Comparison of ENCODE assay signal across 8 cellular contexts in the genomic region with DNA sequence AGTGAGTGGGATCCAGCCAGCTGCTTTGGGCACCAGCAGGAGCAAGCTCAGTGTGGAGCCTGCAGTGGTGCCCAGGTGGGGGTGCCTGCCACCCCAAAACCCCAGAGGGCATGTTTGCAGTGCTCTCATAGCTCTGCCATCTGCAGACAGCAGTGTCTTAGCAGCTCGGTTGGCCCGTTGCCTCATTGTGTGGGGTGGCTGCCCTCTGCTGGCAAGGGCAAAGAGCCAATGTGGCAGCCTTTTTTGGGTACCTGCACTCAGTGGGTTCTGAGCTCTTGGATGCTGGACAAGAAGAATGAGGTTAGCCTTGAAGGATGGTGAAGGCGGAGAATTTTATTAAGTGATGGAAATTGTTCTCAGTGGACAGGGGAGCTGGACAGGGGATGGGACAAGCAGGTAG. TPM values are rescaled to one million over a fixed set of nuclear protein-coding genes. Genes with fewer than 3 reads are reported as not detected.
DNase-seq lines count a peak whose midpoint lies in the region; ATAC-seq, FAIRE-seq and TF ChIP-seq lines count a peak whose summit lies in the region.

No MANE protein-coding gene starts in this region.

- peak; percentile 73 to 76 for ATAC-seq in CD4-positive, CD25-positive, alpha-beta regulatory T cell (ENCODE audit: low read depth in 2 of 2)
- ATAC-seq in GM21390 (IDR thresholded peaks at IDR 0.05; ENCODE audit: unreplicated experiment) (peak; percentile 47), lung (ENCODE audit: insufficient read depth, low FRiP score) (peak; percentile 57)

- peaks cover 5% of the 10 kb centered on the region for H3K27me3 ChIP-seq in CD4-positive, CD25-positive, alpha-beta regulatory T cell (ENCODE audit: control insufficient read depth, insufficient read depth, low read length)
- H3K27me3 ChIP-seq in bronchial epithelial cell (ENCODE audit: control insufficient read depth, insufficient read depth, low read length) (no peaks in the 10 kb centered on the region), lung (ENCODE audit: control insufficient read depth, insufficient read depth) (no peaks in the 10 kb centered on the region)

- 49 to 54% methylated on average over 3 of the region's 3 CpGs for WGBS in lung, 2 donors

- H3K9me3 Mint-ChIP-seq in CD4-positive, CD25-positive, alpha-beta regulatory T cell = peaks cover 0 to 1% (median 0%) of the 10 kb centered on the region in 7 donors

- H3K27ac ChIP-seq in CD4-positive, CD25-positive, alpha-beta regulatory T cell (ENCODE audit: insufficient read depth, low read length, poor library complexity, severe bottlenecking) = no peak overlapping the region
- no peak overlapping the region for H3K27ac ChIP-seq in VCaP
- H3K27ac ChIP-seq in lung (ENCODE audit: low read depth in 1 of 2, low read length in 1 of 2) = no peak overlapping the region

- peak; percentile 43 to 78 (median 70) for DNase-seq in CD4-positive, CD25-positive, alpha-beta regulatory T cell
- peak; percentile 29 for DNase-seq in NCI-H1105 treated with DMSO at 0.1 percent for 48 hours (lab: John Stamatoyannopoulos, UW)
- peak; percentile 42 for DNase-seq in bronchial epithelial cell (ENCODE audit: low read depth)
- peak; percentile 49 for DNase-seq in lung (ENCODE audit: low spot score)
- peak; percentile 45 to 57 for DNase-seq in stimulated activated CD8-positive, alpha-beta memory T cell treated with anti-CD3 and anti-CD28 coated beads, Interleukin-7, amount 100 ng/mL, for 48 hours (ENCODE audit: extremely low read depth in 1 of 2, low read depth in 1 of 2)
- DNase-seq in AG08395 (ENCODE audit: low spot score) = no peak

- H3K9me3 ChIP-seq in CD4-positive, CD25-positive, alpha-beta regulatory T cell (ENCODE audit: control insufficient read depth in 2 of 2, low read length in 2 of 2) = no peaks in the 10 kb centered on the region
- H3K9me3 ChIP-seq in lung (ENCODE audit: control insufficient read depth in 2 of 2, insufficient read depth in 1 of 2, low read length in 1 of 2) = no peaks in the 10 kb centered on the region

- peaks cover 22% of the 10 kb centered on the region for H3K27me3 Mint-ChIP-seq in CD4-positive, CD25-positive, alpha-beta regulatory T cell

- TF ChIP-seq CTCF in VCaP (conservative IDR thresholded peaks at IDR 0.05) (peak; percentile 83), bronchial epithelial cell (IDR thresholded peaks at IDR 0.05; ENCODE audit: insufficient read depth, low read length, severe bottlenecking) (peak; percentile 75), lung (IDR thresholded peaks at IDR 0.05; ENCODE audit: control extremely low read depth, extremely low read depth) (no peak)

- FAIRE-seq in bronchial epithelial cell (lab: Jason Lieb, UNC) = no peak

- peaks cover 0 to 5% (median 3%) of the 10 kb centered on the region in 4 donors for H3K4me1 Mint-ChIP-seq in CD4-positive, CD25-positive, alpha-beta regulatory T cell

- H3K4me3 Mint-ChIP-seq in CD4-positive, CD25-positive, alpha-beta regulatory T cell = peak overlapping the region in 1 of 4 donors; percentile 86

- H3K4me1 ChIP-seq in CD4-positive, CD25-positive, alpha-beta regulatory T cell (ENCODE audit: control insufficient read depth, insufficient read depth, low read length, poor library complexity, severe bottlenecking) = no peaks in the 10 kb centered on the region
- H3K4me1 ChIP-seq in lung (ENCODE audit: control insufficient read depth in 2 of 2, insufficient read depth in 2 of 2, low read length in 2 of 2) = no peaks in the 10 kb centered on the region

- H3K4me3 ChIP-seq in CD4-positive, CD25-positive, alpha-beta regulatory T cell (ENCODE audit: low read depth, low read length) = no peak overlapping the region
- no peak overlapping the region for H3K4me3 ChIP-seq in bronchial epithelial cell (ENCODE audit: low read depth, low read length)
- H3K4me3 ChIP-seq in lung = no peak overlapping the region

- no peaks in the 10 kb centered on the region for H3K36me3 ChIP-seq in CD4-positive, CD25-positive, alpha-beta regulatory T cell (ENCODE audit: control insufficient read depth, insufficient read depth, low read length)
- H3K36me3 ChIP-seq in bronchial epithelial cell (ENCODE audit: control insufficient read depth, insufficient read depth, low read length) (no peaks in the 10 kb centered on the region), lung (ENCODE audit: control insufficient read depth in 2 of 2, insufficient read depth in 2 of 2, low read length in 2 of 2) (no peaks in the 10 kb centered on the region)

- H3K27ac Mint-ChIP-seq in CD4-positive, CD25-positive, alpha-beta regulatory T cell = peak overlapping the region in 1 of 3 donors; percentile 91

- no peaks in the 10 kb centered on the region for H3K36me3 Mint-ChIP-seq in CD4-positive, CD25-positive, alpha-beta regulatory T cell

RNA-seq across cellular contexts. Expression of gene NEUROD4, which starts 52.3 kb away (rescaled TPM):
- total RNA-seq in CD4-positive, CD25-positive, alpha-beta regulatory T cell = not detected
- polyA plus RNA-seq in CD4-positive, CD25-positive, alpha-beta regulatory T cell = not detected
- total RNA-seq in bronchial epithelial cell (not detected in 2 replicates), lung (not detected)
- polyA plus RNA-seq in lung = not detected

RNA-seq across cellular contexts. Expression of gene OR9K2, which starts 54.1 kb away (rescaled TPM):
- not detected for total RNA-seq in CD4-positive, CD25-positive, alpha-beta regulatory T cell
- not detected for polyA plus RNA-seq in CD4-positive, CD25-positive, alpha-beta regulatory T cell
- total RNA-seq in bronchial epithelial cell (not detected in 2 replicates), lung (not detected)
- not detected for polyA plus RNA-seq in lung
